Comparison of ENCODE assay signal across 9 cellular contexts in genomic region chr12:53182836-53183235, GRCh38. TPM values are rescaled to one million over a fixed set of nuclear protein-coding genes. Genes with fewer than 3 reads are reported as not detected.
DNase-seq lines count a peak whose midpoint lies in the region; ATAC-seq and TF ChIP-seq lines count a peak whose summit lies in the region.
"Had no signal": no experiment of that assay in that cellular context is flagged by ENCODE, and none has a peak within 500 bp of the region (broad histone marks: within the 10 kb centered on the region; RNA-seq: fewer than 3 reads in every experiment).

No MANE protein-coding gene starts in this region.

- no peak overlapping the region for H4K5ac ChIP-seq in mesendoderm (ENCODE audit: low read length)

- no peak overlapping the region for H2AFZ ChIP-seq in Karpas-422 (ENCODE audit: low read length)

- no peaks in the 10 kb centered on the region for H3K9me3 Mint-ChIP-seq in activated T-helper 17 cell treated with anti-CD3 and anti-CD28 coated beads, Interleukin-2, amount 50 U/mL, for 72 hours

- no peaks in the 10 kb centered on the region; the same call in 1 of the 2 replicates for H4K20me1 ChIP-seq in Karpas-422 (ENCODE audit: insufficient read depth, low read depth, low read length)

- peaks cover 73% of the 10 kb centered on the region for H3K36me3 Mint-ChIP-seq in activated T-helper 17 cell treated with anti-CD3 and anti-CD28 coated beads, Interleukin-2, amount 50 U/mL, for 72 hours (ENCODE audit: low read depth)

- H3K4me2 ChIP-seq in Karpas-422 (ENCODE audit: low read depth, low read length, poor library complexity, severe bottlenecking) (peak overlapping the region; percentile 83), mesendoderm (ENCODE audit: low read length) (no peak overlapping the region)

- WGBS in mesendoderm (ENCODE audit: extremely low coverage, insufficient coverage, low lambda C conversion rate), result no CpG with 5 or more reads among the region's 2 CpGs

- DNase-seq in AG04449 (ENCODE audit: low read depth, low spot score) (no peak), Karpas-422 (no peak), mesendoderm (no peak), middle frontal gyrus (ENCODE audit: extremely low spot score, low spot score) (no peak), iPS-NIHi11 (ENCODE audit: low spot score) (no peak)
- DNase-seq: effector CD8-positive, alpha-beta T cell had no signal

- no peak overlapping the region for H3K18ac ChIP-seq in mesendoderm (ENCODE audit: low read length)

- CTCF ChIA-PET in AG04449 (lab: Yijun Ruan, JAX), result interaction anchor here (1.0 to 13.4 kb wide), 11 partner anchors 9 to 139 kb away, joined by 3 to 148 read pairs (median 9); partner anchors contain the start of gene AAAS

- H3K27me3 Mint-ChIP-seq in activated T-helper 17 cell treated with anti-CD3 and anti-CD28 coated beads, Interleukin-2, amount 50 U/mL, for 72 hours, result no peaks in the 10 kb centered on the region

- no peak overlapping the region for H2AK5ac ChIP-seq in mesendoderm (ENCODE audit: low read length)

- peaks cover 9% of the 10 kb centered on the region for H3K79me1 ChIP-seq in mesendoderm (ENCODE audit: low read length)

- H3K56ac ChIP-seq in mesendoderm (ENCODE audit: low read length), result peak overlapping the region; percentile 1

- H3K36me3 ChIP-seq in Karpas-422 (ENCODE audit: insufficient read depth, low read length) (peaks cover 57% of the 10 kb centered on the region), mesendoderm (ENCODE audit: control insufficient read depth, insufficient read depth, low read length) (peaks cover 9% of the 10 kb centered on the region)

- peak overlapping the region; percentile 95 for H3K4me3 Mint-ChIP-seq in activated T-helper 17 cell treated with anti-CD3 and anti-CD28 coated beads, Interleukin-2, amount 50 U/mL, for 72 hours

- no peak overlapping the region for H2BK15ac ChIP-seq in mesendoderm (replicated peaks; ENCODE audit: low read depth)

- TF ChIP-seq CTCF in AG04449 (IDR thresholded peaks at IDR 0.05; ENCODE audit: insufficient read depth, low read length, missing control alignments), result no peak

- no peak overlapping the region for H3K4ac ChIP-seq in mesendoderm (ENCODE audit: low read depth, low read length)

- H3K23ac ChIP-seq in mesendoderm (ENCODE audit: low read length), result no peak overlapping the region

- H2BK5ac ChIP-seq in mesendoderm (ENCODE audit: low read length), result no peak overlapping the region

- H2BK120ac ChIP-seq in mesendoderm (ENCODE audit: low read depth, low read length), result no peak overlapping the region

- H3K9ac ChIP-seq in Karpas-422 (ENCODE audit: low read length) (0 out of 2 replicates have a peak overlapping the region, but pooled peaks have one; percentile 16), mesendoderm (ENCODE audit: low read length) (peak overlapping the region; percentile 8)

- no peaks in the 10 kb centered on the region for H3K9me2 ChIP-seq in Karpas-422 (replicated peaks; ENCODE audit: insufficient read depth, low read length)

- peak overlapping the region; percentile 3 for H3K4me3 ChIP-seq in AG04449 (ENCODE audit: low read depth, low read length)
- H3K4me3 ChIP-seq in Karpas-422 (ENCODE audit: low read length), result no peak overlapping the region
- no peak overlapping the region for H3K4me3 ChIP-seq in mesendoderm (ENCODE audit: low read length)

- no peaks in the 10 kb centered on the region for H3K27me3 ChIP-seq in Karpas-422 (ENCODE audit: low read length)
- H3K27me3 ChIP-seq in mesendoderm (ENCODE audit: insufficient read depth, low read length, poor library complexity), result no peaks in the 10 kb centered on the region

- POLR2A ChIA-PET in AG04449 (lab: Yijun Ruan, JAX), result interaction anchor here (1.1 to 2.3 kb wide), 2 partner anchors 37 to 84 kb away, joined by 4 to 9 read pairs; no protein-coding TSS in a partner anchor

- ATAC-seq in activated T-helper 17 cell treated with anti-CD3 and anti-CD28 coated beads, Interleukin-2, amount 50 U/mL, for 72 hours (replicated peaks), result no peak
- ATAC-seq in GM19023 (IDR thresholded peaks at IDR 0.05; ENCODE audit: unreplicated experiment) (no peak), HG02852 (IDR thresholded peaks at IDR 0.05; ENCODE audit: unreplicated experiment) (no peak)

- no peak overlapping the region for H4K8ac ChIP-seq in mesendoderm (ENCODE audit: low read depth, low read length)

- H3K4me1 Mint-ChIP-seq in activated T-helper 17 cell treated with anti-CD3 and anti-CD28 coated beads, Interleukin-2, amount 50 U/mL, for 72 hours, result peaks cover 31% of the 10 kb centered on the region

- H3K27ac ChIP-seq in Karpas-422 (ENCODE audit: low read length), result no peak overlapping the region
- no peak overlapping the region for H3K27ac ChIP-seq in mesendoderm (ENCODE audit: low read depth, low read length)

- peaks cover 33% of the 10 kb centered on the region for H3K79me2 ChIP-seq in Karpas-422 (ENCODE audit: low read length)
- H3K79me2 ChIP-seq in mesendoderm (ENCODE audit: control insufficient read depth, insufficient read depth, low read length), result peaks cover 2% of the 10 kb centered on the region

- peaks cover 34% of the 10 kb centered on the region for H3K4me1 ChIP-seq in Karpas-422 (ENCODE audit: low read length)
- peaks cover 2% of the 10 kb centered on the region for H3K4me1 ChIP-seq in mesendoderm (ENCODE audit: control insufficient read depth, low read depth, low read length)

- H3K27ac Mint-ChIP-seq in activated T-helper 17 cell treated with anti-CD3 and anti-CD28 coated beads, Interleukin-2, amount 50 U/mL, for 72 hours, result no peak overlapping the region

- H3K9me3 ChIP-seq in Karpas-422 (ENCODE audit: low read length), result no peaks in the 10 kb centered on the region

RNA-seq across cellular contexts. Expression of gene CSAD, which starts 2.1 kb away (rescaled TPM):
- total RNA-seq in Karpas-422 (2014; rRNA removed; shearing (Covaris generic); ENCODE audit: low replicate concordance), result 13.1 and 19.2 TPM in 2 replicates
- 10 to 100 TPM; 29.8 to 43.5 TPM for total RNA-seq in activated T-helper 17 cell treated with anti-CD3 and anti-CD28 coated beads, Interleukin-2, amount 50 U/mL, for 72 hours
- polyA plus RNA-seq in mesendoderm (2013, experiment 1 of 2), result 3.2 TPM
- polyA plus RNA-seq in mesendoderm (2013, experiment 2 of 2), result 3.5 TPM

RNA-seq across cellular contexts. Expression of gene ZNF740, which starts 2.3 kb away (rescaled TPM):
- 24.0 and 30.6 TPM in 2 replicates for total RNA-seq in Karpas-422 (2014; rRNA removed; shearing (Covaris generic); ENCODE audit: low replicate concordance)
- 10 to 100 TPM; 41.8 to 42.3 TPM for total RNA-seq in activated T-helper 17 cell treated with anti-CD3 and anti-CD28 coated beads, Interleukin-2, amount 50 U/mL, for 72 hours
- polyA plus RNA-seq in mesendoderm (2013, experiment 1 of 2), result 6.8 TPM
- polyA plus RNA-seq in mesendoderm (2013, experiment 2 of 2), result 7.1 TPM

RNA-seq across cellular contexts. Expression of gene ITGB7, which starts 24.2 kb away (rescaled TPM):
- total RNA-seq in Karpas-422 (2014; rRNA removed; shearing (Covaris generic); ENCODE audit: low replicate concordance), result 124 and 159 TPM in 2 replicates
- total RNA-seq in activated T-helper 17 cell treated with anti-CD3 and anti-CD28 coated beads, Interleukin-2, amount 50 U/mL, for 72 hours, result 100 to 1,000 TPM; 183 to 187 TPM
- 0.49 TPM for polyA plus RNA-seq in mesendoderm (2013, experiment 1 of 2)
- polyA plus RNA-seq in mesendoderm (2013, experiment 2 of 2), result 0.88 TPM

RNA-seq across cellular contexts. Expression of gene RARG, which starts 49.2 kb away (rescaled TPM):
- total RNA-seq in Karpas-422 (2014; rRNA removed; shearing (Covaris generic); ENCODE audit: low replicate concordance), result 1.7 and 6.5 TPM in 2 replicates
- 10 to 100 TPM; 28.5 to 58.3 TPM for total RNA-seq in activated T-helper 17 cell treated with anti-CD3 and anti-CD28 coated beads, Interleukin-2, amount 50 U/mL, for 72 hours
- polyA plus RNA-seq in mesendoderm (2013, experiment 1 of 2), result 28.5 TPM
- polyA plus RNA-seq in mesendoderm (2013, experiment 2 of 2), result 26.2 TPM
